1 cellular context compared by ENCODE assay signal in the genomic region with DNA sequence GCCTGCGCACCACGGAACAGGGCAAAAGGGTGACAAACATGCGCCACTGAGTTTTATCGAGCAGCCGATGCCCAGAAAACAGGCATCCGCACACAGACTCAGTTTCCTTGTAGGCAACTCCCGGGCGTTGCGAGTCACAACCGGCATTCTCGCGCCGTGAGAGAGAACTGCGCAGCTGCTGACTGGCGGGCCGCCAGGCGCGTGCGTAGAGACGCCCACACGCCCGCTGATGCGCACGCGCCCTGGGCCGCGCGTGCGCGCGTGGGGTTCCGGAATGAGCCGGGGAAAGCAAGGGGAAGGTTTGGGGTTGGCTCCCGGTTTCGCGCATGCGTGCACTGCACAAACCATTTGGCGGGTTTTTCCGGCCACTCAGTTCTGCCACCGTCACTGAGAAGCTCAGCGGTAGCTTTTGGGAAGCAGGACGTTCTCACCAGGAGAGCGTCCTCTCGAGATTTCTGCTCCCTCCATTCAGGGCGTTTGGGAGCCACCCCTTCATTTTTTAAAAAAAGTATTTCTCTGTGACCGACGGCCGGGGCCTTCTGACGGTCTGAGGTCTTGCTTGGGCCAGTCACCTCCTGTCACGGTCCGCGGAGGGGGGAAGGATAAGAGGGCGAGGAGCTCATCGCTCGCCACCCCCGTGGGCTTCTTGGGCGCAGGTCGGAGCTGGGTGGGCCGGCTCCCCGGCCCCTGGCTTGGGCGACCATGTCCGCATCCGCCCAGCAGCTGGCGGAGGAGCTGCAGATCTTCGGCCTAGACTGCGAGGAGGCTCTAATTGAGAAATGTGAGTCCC.
TF ChIP-seq lines count a peak whose summit lies in the region.

A gene with protein sequence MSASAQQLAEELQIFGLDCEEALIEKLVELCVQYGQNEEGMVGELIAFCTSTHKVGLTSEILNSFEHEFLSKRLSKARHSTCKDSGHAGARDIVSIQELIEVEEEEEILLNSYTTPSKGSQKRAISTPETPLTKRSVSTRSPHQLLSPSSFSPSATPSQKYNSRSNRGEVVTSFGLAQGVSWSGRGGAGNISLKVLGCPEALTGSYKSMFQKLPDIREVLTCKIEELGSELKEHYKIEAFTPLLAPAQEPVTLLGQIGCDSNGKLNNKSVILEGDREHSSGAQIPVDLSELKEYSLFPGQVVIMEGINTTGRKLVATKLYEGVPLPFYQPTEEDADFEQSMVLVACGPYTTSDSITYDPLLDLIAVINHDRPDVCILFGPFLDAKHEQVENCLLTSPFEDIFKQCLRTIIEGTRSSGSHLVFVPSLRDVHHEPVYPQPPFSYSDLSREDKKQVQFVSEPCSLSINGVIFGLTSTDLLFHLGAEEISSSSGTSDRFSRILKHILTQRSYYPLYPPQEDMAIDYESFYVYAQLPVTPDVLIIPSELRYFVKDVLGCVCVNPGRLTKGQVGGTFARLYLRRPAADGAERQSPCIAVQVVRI (plus strand): TSS at position 372 of the 790 bp plus-strand sequence. CDS start 331 bp downstream, at position 703.

TF ChIP-seq in GM12878, 131 proteins besides CTCF, POLR2A, EP300 and RAD21 (continued from another document):
- TF ChIP-seq, protein P1, sequence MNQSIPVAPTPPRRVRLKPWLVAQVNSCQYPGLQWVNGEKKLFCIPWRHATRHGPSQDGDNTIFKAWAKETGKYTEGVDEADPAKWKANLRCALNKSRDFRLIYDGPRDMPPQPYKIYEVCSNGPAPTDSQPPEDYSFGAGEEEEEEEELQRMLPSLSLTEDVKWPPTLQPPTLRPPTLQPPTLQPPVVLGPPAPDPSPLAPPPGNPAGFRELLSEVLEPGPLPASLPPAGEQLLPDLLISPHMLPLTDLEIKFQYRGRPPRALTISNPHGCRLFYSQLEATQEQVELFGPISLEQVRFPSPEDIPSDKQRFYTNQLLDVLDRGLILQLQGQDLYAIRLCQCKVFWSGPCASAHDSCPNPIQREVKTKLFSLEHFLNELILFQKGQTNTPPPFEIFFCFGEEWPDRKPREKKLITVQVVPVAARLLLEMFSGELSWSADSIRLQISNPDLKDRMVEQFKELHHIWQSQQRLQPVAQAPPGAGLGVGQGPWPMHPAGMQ (IDR thresholded peaks at IDR 0.05; ENCODE audit: borderline replicate concordance), result no peak
- TF ChIP-seq, protein P2, sequence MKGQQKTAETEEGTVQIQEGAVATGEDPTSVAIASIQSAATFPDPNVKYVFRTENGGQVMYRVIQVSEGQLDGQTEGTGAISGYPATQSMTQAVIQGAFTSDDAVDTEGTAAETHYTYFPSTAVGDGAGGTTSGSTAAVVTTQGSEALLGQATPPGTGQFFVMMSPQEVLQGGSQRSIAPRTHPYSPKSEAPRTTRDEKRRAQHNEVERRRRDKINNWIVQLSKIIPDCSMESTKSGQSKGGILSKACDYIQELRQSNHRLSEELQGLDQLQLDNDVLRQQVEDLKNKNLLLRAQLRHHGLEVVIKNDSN (IDR thresholded peaks at IDR 0.05; ENCODE audit: borderline replicate concordance, extremely low read length, insufficient read depth, low read depth, low read length), result peak; percentile 32
- TF ChIP-seq HDGF (IDR thresholded peaks at IDR 0.05), result no peak
- no peak for TF ChIP-seq RCOR1 (conservative IDR thresholded peaks at IDR 0.05; ENCODE audit: low read depth, low read length)
- TF ChIP-seq CHD2 (IDR thresholded peaks at IDR 0.05; ENCODE audit: borderline replicate concordance, low read depth, low read length), result peak; percentile 52
- TF ChIP-seq, protein P3, sequence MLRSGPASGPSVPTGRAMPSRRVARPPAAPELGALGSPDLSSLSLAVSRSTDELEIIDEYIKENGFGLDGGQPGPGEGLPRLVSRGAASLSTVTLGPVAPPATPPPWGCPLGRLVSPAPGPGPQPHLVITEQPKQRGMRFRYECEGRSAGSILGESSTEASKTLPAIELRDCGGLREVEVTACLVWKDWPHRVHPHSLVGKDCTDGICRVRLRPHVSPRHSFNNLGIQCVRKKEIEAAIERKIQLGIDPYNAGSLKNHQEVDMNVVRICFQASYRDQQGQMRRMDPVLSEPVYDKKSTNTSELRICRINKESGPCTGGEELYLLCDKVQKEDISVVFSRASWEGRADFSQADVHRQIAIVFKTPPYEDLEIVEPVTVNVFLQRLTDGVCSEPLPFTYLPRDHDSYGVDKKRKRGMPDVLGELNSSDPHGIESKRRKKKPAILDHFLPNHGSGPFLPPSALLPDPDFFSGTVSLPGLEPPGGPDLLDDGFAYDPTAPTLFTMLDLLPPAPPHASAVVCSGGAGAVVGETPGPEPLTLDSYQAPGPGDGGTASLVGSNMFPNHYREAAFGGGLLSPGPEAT (IDR thresholded peaks at IDR 0.05; ENCODE audit: low read depth), result peak; percentile 69
- peak; percentile 96 for TF ChIP-seq POLR2AphosphoS5 (IDR thresholded peaks at IDR 0.05; ENCODE audit: low read length)
- TF ChIP-seq SMC3 (IDR thresholded peaks at IDR 0.05; ENCODE audit: borderline replicate concordance, low read length), result no peak
- no peak for TF ChIP-seq WRNIP1 (IDR thresholded peaks at IDR 0.05; ENCODE audit: borderline replicate concordance, low read depth, low read length)
- TF ChIP-seq MYC (IDR thresholded peaks at IDR 0.05; ENCODE audit: insufficient read depth, insufficient read length, insufficient replicate concordance, low read length, severe bottlenecking), result no peak
- TF ChIP-seq SREBF1 (IDR thresholded peaks at IDR 0.05; ENCODE audit: low read length), result no peak
- TF ChIP-seq ATF7 (IDR thresholded peaks at IDR 0.05; ENCODE audit: low read depth), result no peak
- no peak for TF ChIP-seq HDAC6 (IDR thresholded peaks at IDR 0.05; ENCODE audit: unreplicated experiment)
- TF ChIP-seq NR2F1 (conservative IDR thresholded peaks at IDR 0.05), result no peak
- TF ChIP-seq, protein P4, sequence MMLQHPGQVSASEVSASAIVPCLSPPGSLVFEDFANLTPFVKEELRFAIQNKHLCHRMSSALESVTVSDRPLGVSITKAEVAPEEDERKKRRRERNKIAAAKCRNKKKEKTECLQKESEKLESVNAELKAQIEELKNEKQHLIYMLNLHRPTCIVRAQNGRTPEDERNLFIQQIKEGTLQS (IDR thresholded peaks at IDR 0.05; ENCODE audit: borderline replicate concordance, extremely low read depth, low read depth, low read length), result peak; percentile 64; the same call in 1 of the 2 replicates
- 0 out of 2 replicates have a peak, but pooled peaks have one; percentile 10 for TF ChIP-seq CREM (IDR thresholded peaks at IDR 0.05; ENCODE audit: low read depth)
- TF ChIP-seq, protein P5, sequence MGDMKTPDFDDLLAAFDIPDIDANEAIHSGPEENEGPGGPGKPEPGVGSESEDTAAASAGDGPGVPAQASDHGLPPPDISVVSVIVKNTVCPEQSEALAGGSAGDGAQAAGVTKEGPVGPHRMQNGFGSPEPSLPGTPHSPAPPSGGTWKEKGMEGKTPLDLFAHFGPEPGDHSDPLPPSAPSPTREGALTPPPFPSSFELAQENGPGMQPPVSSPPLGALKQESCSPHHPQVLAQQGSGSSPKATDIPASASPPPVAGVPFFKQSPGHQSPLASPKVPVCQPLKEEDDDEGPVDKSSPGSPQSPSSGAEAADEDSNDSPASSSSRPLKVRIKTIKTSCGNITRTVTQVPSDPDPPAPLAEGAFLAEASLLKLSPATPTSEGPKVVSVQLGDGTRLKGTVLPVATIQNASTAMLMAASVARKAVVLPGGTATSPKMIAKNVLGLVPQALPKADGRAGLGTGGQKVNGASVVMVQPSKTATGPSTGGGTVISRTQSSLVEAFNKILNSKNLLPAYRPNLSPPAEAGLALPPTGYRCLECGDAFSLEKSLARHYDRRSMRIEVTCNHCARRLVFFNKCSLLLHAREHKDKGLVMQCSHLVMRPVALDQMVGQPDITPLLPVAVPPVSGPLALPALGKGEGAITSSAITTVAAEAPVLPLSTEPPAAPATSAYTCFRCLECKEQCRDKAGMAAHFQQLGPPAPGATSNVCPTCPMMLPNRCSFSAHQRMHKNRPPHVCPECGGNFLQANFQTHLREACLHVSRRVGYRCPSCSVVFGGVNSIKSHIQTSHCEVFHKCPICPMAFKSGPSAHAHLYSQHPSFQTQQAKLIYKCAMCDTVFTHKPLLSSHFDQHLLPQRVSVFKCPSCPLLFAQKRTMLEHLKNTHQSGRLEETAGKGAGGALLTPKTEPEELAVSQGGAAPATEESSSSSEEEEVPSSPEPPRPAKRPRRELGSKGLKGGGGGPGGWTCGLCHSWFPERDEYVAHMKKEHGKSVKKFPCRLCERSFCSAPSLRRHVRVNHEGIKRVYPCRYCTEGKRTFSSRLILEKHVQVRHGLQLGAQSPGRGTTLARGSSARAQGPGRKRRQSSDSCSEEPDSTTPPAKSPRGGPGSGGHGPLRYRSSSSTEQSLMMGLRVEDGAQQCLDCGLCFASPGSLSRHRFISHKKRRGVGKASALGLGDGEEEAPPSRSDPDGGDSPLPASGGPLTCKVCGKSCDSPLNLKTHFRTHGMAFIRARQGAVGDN (IDR thresholded peaks at IDR 0.05), result peak; percentile 79
- TF ChIP-seq, protein P6, sequence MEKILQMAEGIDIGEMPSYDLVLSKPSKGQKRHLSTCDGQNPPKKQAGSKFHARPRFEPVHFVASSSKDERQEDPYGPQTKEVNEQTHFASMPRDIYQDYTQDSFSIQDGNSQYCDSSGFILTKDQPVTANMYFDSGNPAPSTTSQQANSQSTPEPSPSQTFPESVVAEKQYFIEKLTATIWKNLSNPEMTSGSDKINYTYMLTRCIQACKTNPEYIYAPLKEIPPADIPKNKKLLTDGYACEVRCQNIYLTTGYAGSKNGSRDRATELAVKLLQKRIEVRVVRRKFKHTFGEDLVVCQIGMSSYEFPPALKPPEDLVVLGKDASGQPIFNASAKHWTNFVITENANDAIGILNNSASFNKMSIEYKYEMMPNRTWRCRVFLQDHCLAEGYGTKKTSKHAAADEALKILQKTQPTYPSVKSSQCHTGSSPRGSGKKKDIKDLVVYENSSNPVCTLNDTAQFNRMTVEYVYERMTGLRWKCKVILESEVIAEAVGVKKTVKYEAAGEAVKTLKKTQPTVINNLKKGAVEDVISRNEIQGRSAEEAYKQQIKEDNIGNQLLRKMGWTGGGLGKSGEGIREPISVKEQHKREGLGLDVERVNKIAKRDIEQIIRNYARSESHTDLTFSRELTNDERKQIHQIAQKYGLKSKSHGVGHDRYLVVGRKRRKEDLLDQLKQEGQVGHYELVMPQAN (conservative IDR thresholded peaks at IDR 0.05), result peak; percentile 86
- no peak for TF ChIP-seq CEBPB (IDR thresholded peaks at IDR 0.05; ENCODE audit: borderline replicate concordance in 1 of 2, low read depth in 2 of 2, low read length in 2 of 2)
- no peak for TF ChIP-seq ZNF274 (IDR thresholded peaks at IDR 0.05; ENCODE audit: insufficient read depth, insufficient read length)
- TF ChIP-seq, protein P7, sequence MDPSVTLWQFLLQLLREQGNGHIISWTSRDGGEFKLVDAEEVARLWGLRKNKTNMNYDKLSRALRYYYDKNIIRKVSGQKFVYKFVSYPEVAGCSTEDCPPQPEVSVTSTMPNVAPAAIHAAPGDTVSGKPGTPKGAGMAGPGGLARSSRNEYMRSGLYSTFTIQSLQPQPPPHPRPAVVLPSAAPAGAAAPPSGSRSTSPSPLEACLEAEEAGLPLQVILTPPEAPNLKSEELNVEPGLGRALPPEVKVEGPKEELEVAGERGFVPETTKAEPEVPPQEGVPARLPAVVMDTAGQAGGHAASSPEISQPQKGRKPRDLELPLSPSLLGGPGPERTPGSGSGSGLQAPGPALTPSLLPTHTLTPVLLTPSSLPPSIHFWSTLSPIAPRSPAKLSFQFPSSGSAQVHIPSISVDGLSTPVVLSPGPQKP (IDR thresholded peaks at IDR 0.05; ENCODE audit: low read depth, low read length), result no peak
- no peak for TF ChIP-seq ZNF217 (IDR thresholded peaks at IDR 0.05)
- TF ChIP-seq, protein P8, sequence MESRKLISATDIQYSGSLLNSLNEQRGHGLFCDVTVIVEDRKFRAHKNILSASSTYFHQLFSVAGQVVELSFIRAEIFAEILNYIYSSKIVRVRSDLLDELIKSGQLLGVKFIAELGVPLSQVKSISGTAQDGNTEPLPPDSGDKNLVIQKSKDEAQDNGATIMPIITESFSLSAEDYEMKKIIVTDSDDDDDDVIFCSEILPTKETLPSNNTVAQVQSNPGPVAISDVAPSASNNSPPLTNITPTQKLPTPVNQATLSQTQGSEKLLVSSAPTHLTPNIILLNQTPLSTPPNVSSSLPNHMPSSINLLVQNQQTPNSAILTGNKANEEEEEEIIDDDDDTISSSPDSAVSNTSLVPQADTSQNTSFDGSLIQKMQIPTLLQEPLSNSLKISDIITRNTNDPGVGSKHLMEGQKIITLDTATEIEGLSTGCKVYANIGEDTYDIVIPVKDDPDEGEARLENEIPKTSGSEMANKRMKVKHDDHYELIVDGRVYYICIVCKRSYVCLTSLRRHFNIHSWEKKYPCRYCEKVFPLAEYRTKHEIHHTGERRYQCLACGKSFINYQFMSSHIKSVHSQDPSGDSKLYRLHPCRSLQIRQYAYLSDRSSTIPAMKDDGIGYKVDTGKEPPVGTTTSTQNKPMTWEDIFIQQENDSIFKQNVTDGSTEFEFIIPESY (IDR thresholded peaks at IDR 0.05), result no peak
- 0 out of 2 replicates have a peak, but pooled peaks have one; percentile 4 for TF ChIP-seq YY1 (IDR thresholded peaks at IDR 0.05; ENCODE audit: low read depth, low read length)
- no peak for TF ChIP-seq EED (IDR thresholded peaks at IDR 0.05; ENCODE audit: low read depth)
